Comparison of ENCODE assay signal across 10 cellular contexts in the genomic region with DNA sequence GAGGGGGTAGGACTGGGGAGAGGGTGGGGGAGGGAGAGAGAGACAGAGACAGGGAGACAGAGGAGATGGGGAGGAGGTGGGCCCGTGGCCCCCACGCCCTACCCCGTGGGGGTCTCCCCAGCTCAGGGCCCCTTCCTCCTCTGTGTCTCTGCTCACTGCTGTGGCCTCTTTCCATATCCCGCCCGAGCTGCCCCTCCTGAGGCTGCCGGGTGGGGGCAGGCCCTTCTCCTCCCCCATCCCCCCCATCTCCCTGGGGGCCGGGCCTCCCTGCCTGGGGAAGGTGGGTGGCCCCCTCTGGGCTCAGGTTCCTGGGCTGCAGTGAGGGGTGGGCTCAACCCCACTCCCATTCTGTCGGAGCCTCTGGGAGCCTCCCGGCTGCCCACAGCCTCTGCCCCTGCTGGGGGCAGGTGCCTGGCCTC. TPM values are rescaled to one million over a fixed set of nuclear protein-coding genes. Genes with fewer than 3 reads are reported as not detected.
DNase-seq lines count a peak whose midpoint lies in the region; ATAC-seq and TF ChIP-seq lines count a peak whose summit lies in the region.
"Had no signal": no experiment of that assay in that cellular context is flagged by ENCODE, and none has a peak within 500 bp of the region (broad histone marks: within the 10 kb centered on the region; RNA-seq: fewer than 3 reads in every experiment).

No MANE protein-coding gene starts in this region.

- H3K27ac Mint-ChIP-seq in activated B cell treated with CpG ODN at 0.5 μM for 24 hours, result peak overlapping the region; percentile 91
- peak overlapping the region in 1 of 6 donors; percentile 90 for H3K27ac Mint-ChIP-seq in naive B cell
- H3K27ac Mint-ChIP-seq: endodermal cell had no signal

- ATAC-seq in GM21423 (IDR thresholded peaks at IDR 0.05; ENCODE audit: unreplicated experiment), result peak; percentile 9
- ATAC-seq in activated B cell treated with CpG ODN at 0.5 μM for 24 hours (ENCODE audit: low read depth), result peak; percentile 13
- ATAC-seq in naive B cell (ENCODE audit: low read depth in 2 of 2), result peak; percentile 4 to 8
- no peak for ATAC-seq in GM19351 (IDR thresholded peaks at IDR 0.05; ENCODE audit: unreplicated experiment)

- H3K9me3 Mint-ChIP-seq in activated B cell treated with CpG ODN at 0.5 μM for 24 hours, result no peaks in the 10 kb centered on the region
- H3K9me3 Mint-ChIP-seq in naive B cell, result peaks cover 0 to under 1% (median 0%) of the 10 kb centered on the region in 7 donors

- H3K27me3 Mint-ChIP-seq in activated B cell treated with CpG ODN at 0.5 μM for 24 hours, result peaks cover 21% of the 10 kb centered on the region
- H3K27me3 Mint-ChIP-seq in naive B cell, result peaks cover 22 to 45% (median 29%) of the 10 kb centered on the region in 3 donors

- TF ChIP-seq CTCF in activated B cell treated with CpG ODN at 0.5 μM for 24 hours (IDR thresholded peaks at IDR 0.05), result no peak

- DNase-seq in D341Med (ENCODE audit: low spot score) (peak; percentile 33), activated B cell treated with CpG ODN at 0.5 μM for 24 hours (no peak), naive B cell (no peak), NCI-H1417 (lab: John Stamatoyannopoulos, UW) (no peak), SK-N-DZ (ENCODE audit: low spot score) (no peak), Kasumi-1 (lab: John Stamatoyannopoulos, UW) (no peak)

- H3K4me3 Mint-ChIP-seq in activated B cell treated with CpG ODN at 0.5 μM for 24 hours (no peak overlapping the region), naive B cell (peak overlapping the region in 1 of 8 donors; percentile 75)
- H3K4me3 Mint-ChIP-seq: endodermal cell had no signal

- CTCF ChIA-PET in activated B cell treated with CpG ODN at 0.5 μM for 24 hours (lab: Charles Lee), result no interaction called here

- peaks cover 39% of the 10 kb centered on the region for H3K4me1 Mint-ChIP-seq in activated B cell treated with CpG ODN at 0.5 μM for 24 hours
- peaks cover 6 to 18% (median 7%) of the 10 kb centered on the region in 3 donors for H3K4me1 Mint-ChIP-seq in naive B cell
- H3K4me1 Mint-ChIP-seq: endodermal cell had no signal

- POLR2A ChIA-PET in activated B cell treated with CpG ODN at 0.5 μM for 24 hours (lab: Charles Lee), result interaction anchor here (0.9 to 2.3 kb wide), 8 partner anchors 10 to 173 kb away, joined by 3 to 23 read pairs (median 8); a partner anchor contains a TSS

- no peaks in the 10 kb centered on the region for H3K36me3 Mint-ChIP-seq in activated B cell treated with CpG ODN at 0.5 μM for 24 hours (ENCODE audit: low read depth)
- H3K36me3 Mint-ChIP-seq in naive B cell, result peaks cover 0 to 18% of the 10 kb centered on the region in 2 donors

- intact Hi-C loops in activated B cell treated with CpG ODN at 0.5 μM for 24 hours (cut with micrococcal nuclease), result loop anchor here (1.0 to 5.0 kb wide), 4 partner anchors 15 to 71 kb away; no protein-coding TSS in a partner anchor

RNA-seq across cellular contexts. Expression of a gene that starts 0.3 kb away (rescaled TPM):
- total RNA-seq in activated B cell treated with CpG ODN at 0.5 μM for 24 hours, result 2.6 and 3.5 TPM in 2 replicates
- polyA plus RNA-seq in naive B cell (ENCODE audit: low read depth in 6 of 6), result not detected
- polyA plus RNA-seq in SK-N-DZ (2014; cell fraction: cytosol; rRNA removed), result 1.4 and 1.5 TPM in 2 replicates
- polyA plus RNA-seq in SK-N-DZ (2014; cell fraction: nucleus; rRNA removed), result 0.53 and 2.6 TPM in 2 replicates
- total RNA-seq: myocyte had no signal

RNA-seq across cellular contexts. Expression of a gene that starts 10.5 kb away (rescaled TPM):
- 0.12 TPM in 1 of 2 replicates, not detected in the other for total RNA-seq in activated B cell treated with CpG ODN at 0.5 μM for 24 hours
- polyA plus RNA-seq in naive B cell (ENCODE audit: low read depth in 6 of 6), result not detected
- polyA plus RNA-seq in SK-N-DZ (2014; cell fraction: cytosol; rRNA removed), result 8.1 and 9.9 TPM in 2 replicates
- polyA plus RNA-seq in SK-N-DZ (2014; cell fraction: nucleus; rRNA removed), result 55.7 and 73.8 TPM in 2 replicates
- total RNA-seq: endodermal cell had no signal

RNA-seq across cellular contexts. Expression of a gene that starts 50.0 kb away (rescaled TPM):
- 0.10 and 0.31 TPM in 2 replicates for total RNA-seq in activated B cell treated with CpG ODN at 0.5 μM for 24 hours
- 1 to 10 TPM in 1 of 6 donors, under 1 TPM in 1, not detected in 4; 0.55 to 1.7 TPM for polyA plus RNA-seq in naive B cell (ENCODE audit: low read depth in 6 of 6)
- polyA plus RNA-seq in SK-N-DZ (2014; cell fraction: cytosol; rRNA removed), result 63.5 and 81.6 TPM in 2 replicates
- 78.8 and 121 TPM in 2 replicates for polyA plus RNA-seq in SK-N-DZ (2014; cell fraction: nucleus; rRNA removed)
